In genomic region chr18:79936641-79937040, GRCh38 we compare ENCODE assay signal across 32 cellular contexts. TPM values are rescaled to one million over a fixed set of nuclear protein-coding genes. Genes with fewer than 3 reads are reported as not detected.
A peak's percentile ranks its signal among the peaks of the same experiment; 100 is the strongest.
DNase-seq lines count a peak whose midpoint lies in the region; ATAC-seq and TF ChIP-seq lines count a peak whose summit lies in the region.
"Had no signal": no experiment of that assay in that cellular context is flagged by ENCODE, and none has a peak within 500 bp of the region (broad histone marks: within the 10 kb centered on the region; RNA-seq: fewer than 3 reads in every experiment).

No MANE protein-coding gene starts in this region.

- H3K4me1 ChIP-seq in mucosa of rectum (ENCODE audit: control insufficient read depth in 2 of 2, insufficient read depth in 2 of 2, low read length in 2 of 2), result peaks cover 18 to 39% of the 10 kb centered on the region in 2 donors
- peaks cover 0 to 76% (median 42%) of the 10 kb centered on the region in 4 donors for H3K4me1 ChIP-seq in transverse colon
- H3K4me1 ChIP-seq: parathyroid adenoma had no signal

- no peak overlapping the region for H3K27ac Mint-ChIP-seq in naive thymus-derived CD8-positive, alpha-beta T cell
- H3K27ac Mint-ChIP-seq: activated CD8-positive, alpha-beta T cell treated with anti-CD3 and anti-CD28 coated beads for 36 hours; activated naive CD4-positive, alpha-beta T cell treated with anti-CD3 and anti-CD28 coated beads, Interleukin-2, amount 50 U/mL, for 24 hours; activated T-helper 17 cell treated with anti-CD3 and anti-CD28 coated beads, Interleukin-2, amount 50 U/mL, for 72 hours had no signal

- peaks cover 0 to 2% of the 10 kb centered on the region in 2 donors for H3K9me3 ChIP-seq in mucosa of rectum (ENCODE audit: control insufficient read depth in 2 of 2, low read length in 2 of 2)
- peaks cover 9 to 13% of the 10 kb centered on the region in 2 donors for H3K9me3 ChIP-seq in transverse colon

- DNase-seq in activated CD4-positive, CD25-positive, alpha-beta regulatory T cell treated with anti-CD3 and anti-CD28 coated beads, Interleukin-2, amount 50 U/mL, for 72 hours, result peak; percentile 17
- DNase-seq in islet precursor cell, result peak; percentile 34
- peak; percentile 44 for DNase-seq in transverse colon
- no peak for DNase-seq in naive thymus-derived CD8-positive, alpha-beta T cell
- DNase-seq: activated CD8-positive, alpha-beta T cell treated with anti-CD3 and anti-CD28 coated beads for 36 hours; anterior cingulate cortex; dermis blood vessel endothelial cell; DMS53; foreskin fibroblast; HCEC 1CT; Kasumi-1; mammary epithelial cell; NCI-H1417; NCI-H2029 treated with DMSO at 0.1 percent for 48 hours; NCI-H2227 treated with DMSO at 0.1 percent for 48 hours; NCI-H526; SK-N-SH; stimulated activated CD4-positive, alpha-beta T cell treated with anti-CD3 and anti-CD28 coated beads, Interleukin-12 subunit alpha, Interleukin-12 subunit beta, amount 100 ng/mL, for 4 hours; stimulated activated CD4-positive, alpha-beta T cell treated with anti-CD3 and anti-CD28 coated beads, Interleukin-4, amount 100 ng/mL, for 1 hour had no signal

- no peaks in the 10 kb centered on the region for H3K27me3 Mint-ChIP-seq in naive thymus-derived CD8-positive, alpha-beta T cell
- H3K27me3 Mint-ChIP-seq: activated CD8-positive, alpha-beta T cell treated with anti-CD3 and anti-CD28 coated beads for 36 hours; activated naive CD4-positive, alpha-beta T cell treated with anti-CD3 and anti-CD28 coated beads, Interleukin-2, amount 50 U/mL, for 24 hours; activated T-helper 17 cell treated with anti-CD3 and anti-CD28 coated beads, Interleukin-2, amount 50 U/mL, for 72 hours had no signal

- TF ChIP-seq EP300 in transverse colon (IDR thresholded peaks at IDR 0.05; ENCODE audit: low read depth), result no peak

- in situ Hi-C loops in transverse colon (cut with MboI; ENCODE audit: low pct_ligation_motif_present in 1 of 4, low pct_unique_long_range_greater_than_20kb in 1 of 4, low sequenced_read_pairs in 3 of 4), result no loop called here

- ATAC-seq in activated CD4-positive, CD25-positive, alpha-beta regulatory T cell treated with anti-CD3 and anti-CD28 coated beads, Interleukin-2, amount 50 U/mL, for 24 hours, result no peak
- no peak for ATAC-seq in naive thymus-derived CD8-positive, alpha-beta T cell
- ATAC-seq in HG03442 (IDR thresholded peaks at IDR 0.05; ENCODE audit: unreplicated experiment), result no peak
- ATAC-seq in HG02870 (IDR thresholded peaks at IDR 0.05; ENCODE audit: unreplicated experiment), result no peak
- ATAC-seq: activated CD8-positive, alpha-beta T cell treated with anti-CD3 and anti-CD28 coated beads for 36 hours; activated T-helper 17 cell treated with anti-CD3 and anti-CD28 coated beads, Interleukin-2, amount 50 U/mL, for 72 hours; heart left ventricle; upper lobe of right lung had no signal

- 82 to 85% methylated on average over 11 to 12 of the region's 12 CpGs for whole genome bisulfite sequencing in transverse colon (ENCODE audit: low coverage in 1 of 2), 2 donors

- H3K9ac ChIP-seq in mucosa of rectum (ENCODE audit: low read depth in 1 of 2, low read length in 2 of 2), result no peak overlapping the region
- H3K9ac ChIP-seq: BLaER1 treated with 17β-estradiol and CSF1 and Interleukin-3, amounts not matched to agents 10 nM and 100 nM; parathyroid adenoma; SK-N-SH had no signal

- H3K36me3 Mint-ChIP-seq in naive thymus-derived CD8-positive, alpha-beta T cell, result peaks cover 44 to 89% (median 85%) of the 10 kb centered on the region in 3 donors

- TF ChIP-seq CTCF in transverse colon (IDR thresholded peaks at IDR 0.05), result no peak

- peak overlapping the region; percentile 23 to 72 for H3K27ac ChIP-seq in mucosa of rectum (ENCODE audit: low read depth in 2 of 2, low read length in 2 of 2)
- H3K27ac ChIP-seq in transverse colon, result peak overlapping the region in 3 of 4 donors; percentile 69 to 84 (median 74)
- H3K27ac ChIP-seq: BLaER1 treated with 17β-estradiol and CSF1 and Interleukin-3, amounts not matched to agents 10 nM and 100 nM; esophagus muscularis mucosa; parathyroid adenoma; right atrium auricular region; upper lobe of right lung had no signal

- H3K4me3 Mint-ChIP-seq in naive thymus-derived CD8-positive, alpha-beta T cell, result no peak overlapping the region
- H3K4me3 Mint-ChIP-seq: activated CD8-positive, alpha-beta T cell treated with anti-CD3 and anti-CD28 coated beads for 36 hours; activated naive CD4-positive, alpha-beta T cell treated with anti-CD3 and anti-CD28 coated beads, Interleukin-2, amount 50 U/mL, for 24 hours; activated T-helper 17 cell treated with anti-CD3 and anti-CD28 coated beads, Interleukin-2, amount 50 U/mL, for 72 hours; neural crest cell had no signal

- H3K36me3 ChIP-seq in mucosa of rectum (ENCODE audit: control insufficient read depth in 2 of 2, insufficient read depth in 2 of 2, low read length in 2 of 2) (peaks cover 14 to 42% of the 10 kb centered on the region in 2 donors), transverse colon (peaks cover 0 to 10% (median 3%) of the 10 kb centered on the region in 4 donors)

- TF ChIP-seq POLR2A in transverse colon (IDR thresholded peaks at IDR 0.05), result no peak

- H3K27me3 ChIP-seq in mucosa of rectum (ENCODE audit: control insufficient read depth in 2 of 2, insufficient read depth in 2 of 2, low read length in 2 of 2) (no peaks in the 10 kb centered on the region), transverse colon (no peaks in the 10 kb centered on the region)
- H3K27me3 ChIP-seq: BLaER1 treated with 17β-estradiol and CSF1 and Interleukin-3, amounts not matched to agents 10 nM and 100 nM; esophagus muscularis mucosa; heart left ventricle; right atrium auricular region; upper lobe of right lung had no signal

- H3K9me3 Mint-ChIP-seq in naive thymus-derived CD8-positive, alpha-beta T cell, result peaks cover 12 to 46% (median 38%) of the 10 kb centered on the region in 9 donors

- H3K4me1 Mint-ChIP-seq in naive thymus-derived CD8-positive, alpha-beta T cell, result peaks cover 5 to 22% (median 12%) of the 10 kb centered on the region in 4 donors

- H3K4me3 ChIP-seq in mucosa of rectum (ENCODE audit: low read length in 2 of 2) (no peak overlapping the region), transverse colon (no peak overlapping the region)
- H3K4me3 ChIP-seq: BLaER1 treated with 17β-estradiol and CSF1 and Interleukin-3, amounts not matched to agents 10 nM and 100 nM; esophagus muscularis mucosa; heart left ventricle; right atrium auricular region; upper lobe of right lung had no signal

- intact Hi-C loops in transverse colon (cut with DNase I; ENCODE audit: low total_unique reads), result no loop called here

- POLR2A ChIA-PET in naive thymus-derived CD8-positive, alpha-beta T cell (lab: Charles Lee), result no interaction called here

RNA-seq across cellular contexts. Expression of gene SLC66A2, which starts 14.8 kb away (rescaled TPM):
- 100 to 1,000 TPM in 2 of 4 donors, 10 to 100 TPM in 2; 56.5 to 183 (median 92.9) TPM for total RNA-seq in transverse colon
- total RNA-seq in naive thymus-derived CD8-positive, alpha-beta T cell, result 10 to 100 TPM; 31.8 to 38.7 TPM
- polyA plus RNA-seq in naive thymus-derived CD8-positive, alpha-beta T cell, result 10 to 100 TPM; 14.1 to 22.0 (median 19.4) TPM

RNA-seq across cellular contexts. Expression of gene HSBP1L1, which starts 27.8 kb away (rescaled TPM):
- 100 to 1,000 TPM in 2 of 4 donors, 10 to 100 TPM in 2; 48.4 to 211 (median 109) TPM for total RNA-seq in transverse colon
- 10 to 100 TPM; 51.0 to 54.5 TPM for total RNA-seq in naive thymus-derived CD8-positive, alpha-beta T cell
- 10 to 100 TPM; 11.2 to 24.5 (median 16.0) TPM for polyA plus RNA-seq in naive thymus-derived CD8-positive, alpha-beta T cell

RNA-seq across cellular contexts. Expression of gene TXNL4A, which starts 51.7 kb away (rescaled TPM):
- total RNA-seq in transverse colon, result 10 to 100 TPM in 3 of 4 donors, 1 to 10 TPM in 1; 4.1 to 36.8 (median 31.0) TPM
- 10 to 100 TPM; 71.9 to 78.5 TPM for total RNA-seq in naive thymus-derived CD8-positive, alpha-beta T cell
- 100 to 1,000 TPM; 213 to 225 (median 217) TPM for polyA plus RNA-seq in naive thymus-derived CD8-positive, alpha-beta T cell

Comparison
In these comparisons a context has a peak if more than half of its experiments do, and no peak if none do; other contexts are left out.
1. DNase-seq: peak in activated CD4-positive, CD25-positive, alpha-beta regulatory T cell treated with anti-CD3 and anti-CD28 coated beads, Interleukin-2, amount 50 U/mL, for 72 hours (single experiment), islet precursor cell (single experiment) and transverse colon (single experiment); none in naive thymus-derived CD8-positive, alpha-beta T cell (0 of 10).